1 cellular context compared by ENCODE assay signal in genomic region chr17:49224198-49224996, GRCh38.
TF ChIP-seq lines count a peak whose summit lies in the region.

No MANE protein-coding gene starts in this region.

TF ChIP-seq in HepG2, 621 proteins besides CTCF, POLR2A, EP300 and RAD21:
- TF ChIP-seq ZNF574 (CRISPR knock-in tag; IDR thresholded peaks at IDR 0.05), result no peak
- 0 out of 2 replicates have a peak, but pooled peaks have one; percentile 30 for TF ChIP-seq FOXM1 (CRISPR knock-in tag; IDR thresholded peaks at IDR 0.05)
- 0 out of 2 replicates have a peak, but pooled peaks have one; percentile 78 for TF ChIP-seq CHCHD3 (CRISPR knock-in tag; IDR thresholded peaks at IDR 0.05)
- TF ChIP-seq PCBP1 (IDR thresholded peaks at IDR 0.05; ENCODE audit: borderline replicate concordance, low read depth, low read length), result no peak
- 0 out of 2 replicates have a peak, but pooled peaks have one; percentile 47 for TF ChIP-seq ZNF563 (CRISPR knock-in tag; IDR thresholded peaks at IDR 0.05)
- 0 out of 2 replicates have a peak, but pooled peaks have one; percentile 45 for TF ChIP-seq EZH2 (conservative IDR thresholded peaks at IDR 0.05; ENCODE audit: low read depth, low read length)
- no peak for TF ChIP-seq ZNF879 (CRISPR knock-in tag; IDR thresholded peaks at IDR 0.05)
- peak; percentile 57; the same call in 1 of the 2 replicates for TF ChIP-seq ZNF724P (CRISPR knock-in tag; IDR thresholded peaks at IDR 0.05; ENCODE audit: borderline replicate concordance)
- TF ChIP-seq ZNF687 (CRISPR knock-in tag; IDR thresholded peaks at IDR 0.05), result peak; percentile 66
- TF ChIP-seq ZFP91 (CRISPR knock-in tag; IDR thresholded peaks at IDR 0.05; ENCODE audit: borderline replicate concordance), result peak; percentile 16; the same call in 1 of the 2 replicates
- TF ChIP-seq ATF7-NPFF (CRISPR knock-in tag; IDR thresholded peaks at IDR 0.05; ENCODE audit: low read depth), result 0 out of 2 replicates have a peak, but pooled peaks have one; percentile 43
- no peak for TF ChIP-seq MXI1 (IDR thresholded peaks at IDR 0.05; ENCODE audit: borderline replicate concordance, low read depth, low read length)
- no peak for TF ChIP-seq ZNF646 (CRISPR knock-in tag; IDR thresholded peaks at IDR 0.05)
- peak; percentile 11; the same call in 1 of the 2 replicates for TF ChIP-seq SALL1 (CRISPR knock-in tag; IDR thresholded peaks at IDR 0.05)
- 0 out of 2 replicates have a peak, but pooled peaks have one; percentile 31 for TF ChIP-seq CENPT (CRISPR knock-in tag; IDR thresholded peaks at IDR 0.05; ENCODE audit: low read depth)
- peak; percentile 73 for TF ChIP-seq ZNF777 (CRISPR knock-in tag; IDR thresholded peaks at IDR 0.05)
- peak; percentile 95 for TF ChIP-seq ZNF800 (CRISPR knock-in tag; IDR thresholded peaks at IDR 0.05)
- 0 out of 4 replicates have a peak, but pooled peaks of 1 of the 2 experiments have one; percentile 5 for TF ChIP-seq HMGXB4 (CRISPR knock-in tag; IDR thresholded peaks at IDR 0.05; ENCODE audit: borderline replicate concordance in 1 of 2, low read depth in 1 of 2)
- TF ChIP-seq MTF2 (CRISPR knock-in tag; IDR thresholded peaks at IDR 0.05; ENCODE audit: borderline replicate concordance), result peak; percentile 56; the same call in 1 of the 2 replicates
- no peak for TF ChIP-seq ZSCAN21 (CRISPR knock-in tag; IDR thresholded peaks at IDR 0.05; ENCODE audit: borderline replicate concordance)
- no peak for TF ChIP-seq HCFC1 (IDR thresholded peaks at IDR 0.05; ENCODE audit: low read depth, low read length)
- TF ChIP-seq HES4 (CRISPR knock-in tag; IDR thresholded peaks at IDR 0.05; ENCODE audit: borderline replicate concordance), result 0 out of 2 replicates have a peak, but pooled peaks have one; percentile 32
- peak; percentile 9; the same call in 1 of the 2 replicates for TF ChIP-seq ZNF768 (CRISPR knock-in tag; IDR thresholded peaks at IDR 0.05)
